In genomic region chr1:33147997-33148314, GRCh38 we compare ENCODE assay signal across 12 cellular contexts. TPM values are rescaled to one million over a fixed set of nuclear protein-coding genes. Genes with fewer than 3 reads are reported as not detected.
DNase-seq lines count a peak whose midpoint lies in the region; ATAC-seq and TF ChIP-seq lines count a peak whose summit lies in the region.
"Had no signal": no experiment of that assay in that cellular context is flagged by ENCODE, and none has a peak within 500 bp of the region (broad histone marks: within the 10 kb centered on the region; RNA-seq: fewer than 3 reads in every experiment).

No MANE protein-coding gene starts in this region.

- POLR2A ChIA-PET in PC-9 (lab: Charles Lee; ENCODE audit: unreplicated experiment), result no interaction called here

- ATAC-seq in GM19467 (IDR thresholded peaks at IDR 0.05; ENCODE audit: unreplicated experiment), result no peak
- ATAC-seq: activated T-helper 17 cell treated with anti-CD3 and anti-CD28 coated beads, Interleukin-2, amount 50 U/mL, for 72 hours had no signal

- peaks cover 44% of the 10 kb centered on the region for H3K4me1 ChIP-seq in PC-9 (replicated peaks; ENCODE audit: insufficient read depth)
- peaks cover 0 to 3% (median 0%) of the 10 kb centered on the region in 4 donors for H3K4me1 ChIP-seq in Peyer's patch

- no peak for TF ChIP-seq POLR2A in Peyer's patch (IDR thresholded peaks at IDR 0.05)

- H3K4me3 ChIP-seq in GM12864 (ENCODE audit: low read depth, low read length), result no peak overlapping the region
- no peak overlapping the region for H3K4me3 ChIP-seq in PC-9
- no peak overlapping the region for H3K4me3 ChIP-seq in fibroblast of mammary gland (ENCODE audit: control insufficient read depth, low read depth, low read length)
- no peak overlapping the region for H3K4me3 ChIP-seq in Peyer's patch
- H3K4me3 ChIP-seq: SK-N-MC had no signal

- intact Hi-C loops in PC-9 (cut with micrococcal nuclease; ENCODE audit: unreplicated experiment), result no loop called here

- no peaks in the 10 kb centered on the region for H3K79me2 ChIP-seq in PC-9 (ENCODE audit: low read depth)

- H3F3A ChIP-seq in PC-9 (ENCODE audit: insufficient read depth, low read depth), result peaks cover 23% of the 10 kb centered on the region

- H3K27ac ChIP-seq in PC-9, result no peak overlapping the region
- H3K27ac ChIP-seq in Peyer's patch, result no peak overlapping the region
- H3K27ac ChIP-seq: neutrophil, SK-N-MC had no signal

- H4K20me1 ChIP-seq in PC-9 (ENCODE audit: insufficient read depth), result no peaks in the 10 kb centered on the region

- CTCF ChIA-PET in PC-9 (lab: Charles Lee), result no interaction called here

- DNase-seq in ACHN (peak; percentile 48), GM12864 (ENCODE audit: low read depth) (no peak), PC-9 (no peak), fibroblast of mammary gland (ENCODE audit: low read depth) (peak; percentile 63), HPDE6-E6E7 (ENCODE audit: extremely low spot score) (no peak), NAMALWA (ENCODE audit: low spot score) (no peak), Peyer's patch (no peak)
- DNase-seq: GDM1 had no signal

- H3K36me3 ChIP-seq in PC-9 (ENCODE audit: low read depth) (no peaks in the 10 kb centered on the region), Peyer's patch (peaks cover 0 to 15% (median 0%) of the 10 kb centered on the region in 3 donors)

- H3K27me3 ChIP-seq in PC-9 (ENCODE audit: insufficient read depth, low read depth) (no peaks in the 10 kb centered on the region), Peyer's patch (no peaks in the 10 kb centered on the region)
- H3K27me3 ChIP-seq: neutrophil had no signal

- H3K9me3 ChIP-seq in PC-9 (ENCODE audit: insufficient read depth, low read depth) (no peaks in the 10 kb centered on the region), Peyer's patch (no peaks in the 10 kb centered on the region)
- H3K9me3 ChIP-seq: neutrophil had no signal

- peak; percentile 40 for TF ChIP-seq CTCF in GM12864 (IDR thresholded peaks at IDR 0.05; ENCODE audit: low read depth, low read length, missing control alignments)
- peak; percentile 40; the same call in 1 of the 2 replicates for TF ChIP-seq CTCF in PC-9 (conservative IDR thresholded peaks at IDR 0.05)
- peak; percentile 63 for TF ChIP-seq CTCF in fibroblast of mammary gland (conservative IDR thresholded peaks at IDR 0.05; ENCODE audit: control insufficient read depth, insufficient read depth, low read depth, low read length)
- no peak for TF ChIP-seq CTCF in Peyer's patch (IDR thresholded peaks at IDR 0.05)

- no peak overlapping the region for H3K4me2 ChIP-seq in PC-9

- H2AFZ ChIP-seq in PC-9, result no peak overlapping the region

- no peaks in the 10 kb centered on the region for H3K9me2 ChIP-seq in PC-9 (ENCODE audit: insufficient read depth)

- in situ Hi-C loops in ACHN (cut with HindIII; ENCODE audit: low pct_ligation_motif_present, low pct_unique_long_range_greater_than_20kb, low sequenced_read_pairs), result no loop called here

- no TSS peak for BruUV-seq in PC-9 (replicated peaks; lab: Mats Ljungman, UMichigan)

RNA-seq across cellular contexts. Expression of gene TRIM62, which starts 33.9 kb away (rescaled TPM):
- 9.9 and 14.3 TPM in 2 replicates for total RNA-seq in PC-9 (2021)
- 10 to 100 TPM in 3 of 4 donors, 1 to 10 TPM in 1; 3.5 to 22.8 (median 17.9) TPM for total RNA-seq in Peyer's patch

Comparison
In these comparisons a context has a peak if more than half of its experiments do, and no peak if none do; other contexts are left out.
1. DNase-seq: peak in ACHN (single experiment) and fibroblast of mammary gland (single experiment); none in GM12864 (single experiment), PC-9 (0 of 2), HPDE6-E6E7 (single experiment), NAMALWA (single experiment) and Peyer's patch (0 of 3).
2. CTCF ChIP-seq: peak in GM12864 (single experiment), PC-9 (single experiment) and fibroblast of mammary gland (single experiment); none in Peyer's patch (0 of 6).